In the genomic region with DNA sequence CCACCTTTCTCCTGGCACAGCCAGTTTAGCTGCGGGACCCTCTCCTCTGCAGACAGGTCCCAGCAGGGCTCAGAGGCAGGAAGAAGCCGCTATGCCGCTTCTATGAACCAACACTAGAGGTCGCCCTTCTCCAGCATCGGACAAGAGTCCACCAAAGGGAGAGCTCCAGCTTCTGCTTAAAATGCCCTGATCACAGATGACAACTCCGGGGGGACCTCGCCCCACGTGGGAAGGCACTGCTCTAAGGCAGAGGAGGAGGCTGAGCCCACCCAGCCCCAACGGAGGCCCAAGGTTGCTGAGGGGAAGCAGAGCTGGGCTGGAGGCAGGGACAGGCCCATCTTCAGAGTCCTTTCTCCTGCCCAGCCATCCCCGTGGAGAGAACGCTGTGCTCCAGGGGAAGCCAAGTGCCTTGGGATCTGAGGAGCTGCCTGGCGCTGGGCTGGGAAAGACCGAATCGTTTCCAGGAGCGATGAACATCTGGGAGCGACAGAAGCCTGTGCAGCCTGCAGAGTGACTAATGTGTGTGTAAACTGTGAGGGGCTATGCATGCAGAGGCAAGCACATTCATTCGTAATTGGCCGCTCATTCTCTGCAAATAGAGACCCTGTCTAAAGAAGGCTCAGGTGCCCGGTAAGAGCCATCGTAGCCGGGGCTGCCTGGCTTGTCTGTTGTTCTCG, we compare ENCODE assay signal across 8 cellular contexts. TPM values are rescaled to one million over a fixed set of nuclear protein-coding genes. Genes with fewer than 3 reads are reported as not detected.
DNase-seq lines count a peak whose midpoint lies in the region; ATAC-seq, FAIRE-seq and TF ChIP-seq lines count a peak whose summit lies in the region.

No MANE protein-coding gene starts in this region.

- peak overlapping the region; percentile 42 for H3K9ac ChIP-seq in adipocyte (ENCODE audit: low read length)

- H3K4me3 ChIP-seq in H7 (ENCODE audit: insufficient read depth, low read depth, low read length) = peak overlapping the region; percentile 28
- no peak overlapping the region for H3K4me3 ChIP-seq in Peyer's patch
- no peak overlapping the region for H3K4me3 ChIP-seq in adipocyte (ENCODE audit: low read length)
- no peak overlapping the region for H3K4me3 ChIP-seq in gastrocnemius medialis

- H3K27me3 ChIP-seq in H7 (ENCODE audit: control insufficient read depth, insufficient read depth, low read length) (no peaks in the 10 kb centered on the region), Peyer's patch (no peaks in the 10 kb centered on the region), adipocyte (replicated peaks; ENCODE audit: control insufficient read depth, insufficient read depth, low read length) (no peaks in the 10 kb centered on the region), gastrocnemius medialis (no peaks in the 10 kb centered on the region)

- intact Hi-C loops in left ventricle myocardium superior (cut with micrococcal nuclease) (no loop called here), gastrocnemius medialis (cut with DNase I; ENCODE audit: low total_unique reads) (no loop called here)

- in situ Hi-C loops in gastrocnemius medialis (cut with MboI; ENCODE audit: low sequenced_read_pairs in 4 of 4) = loop anchor here in 2 of 4 donors (25.0 kb wide), 1 partner anchor 88 kb away; no protein-coding TSS in a partner anchor

- ATAC-seq in left ventricle myocardium superior = peak; percentile 86
- peak; percentile 86 for ATAC-seq in gastrocnemius medialis

- TF ChIP-seq POLR2A in Peyer's patch (IDR thresholded peaks at IDR 0.05) = no peak
- TF ChIP-seq POLR2A in gastrocnemius medialis (IDR thresholded peaks at IDR 0.05) = no peak

- FAIRE-seq in D721Med (lab: Jason Lieb, UNC) = no peak

- no peaks in the 10 kb centered on the region for H3K36me3 ChIP-seq in H7 (replicated peaks; ENCODE audit: control insufficient read depth, insufficient read depth, low read length)
- peaks cover 0 to 8% (median 0%) of the 10 kb centered on the region in 3 donors for H3K36me3 ChIP-seq in Peyer's patch
- H3K36me3 ChIP-seq in adipocyte (ENCODE audit: control insufficient read depth, insufficient read depth, low read length, severe bottlenecking) = peaks cover 4% of the 10 kb centered on the region
- no peaks in the 10 kb centered on the region for H3K36me3 ChIP-seq in gastrocnemius medialis

- H3K9me3 ChIP-seq in Peyer's patch = no peaks in the 10 kb centered on the region
- H3K9me3 ChIP-seq in adipocyte (ENCODE audit: control insufficient read depth, low read length) = no peaks in the 10 kb centered on the region
- H3K9me3 ChIP-seq in gastrocnemius medialis = no peaks in the 10 kb centered on the region

- H3K4me1 ChIP-seq in Peyer's patch (peaks cover 0 to 38% (median 5%) of the 10 kb centered on the region in 4 donors), adipocyte (ENCODE audit: control insufficient read depth, insufficient read depth, low read length) (peaks cover 6% of the 10 kb centered on the region), gastrocnemius medialis (no peaks in the 10 kb centered on the region)

- H3K27ac ChIP-seq in Peyer's patch (peak overlapping the region in 2 of 4 donors; percentile 84 to 86), gastrocnemius medialis (no peak overlapping the region)

- TF ChIP-seq CTCF in D721Med (IDR thresholded peaks at IDR 0.05; ENCODE audit: insufficient read depth, missing control alignments) = peak; percentile 87
- peak; percentile 48 to 94 (median 82) for TF ChIP-seq CTCF in Peyer's patch (IDR thresholded peaks at IDR 0.05)
- peak; percentile 62 to 91 (median 80) for TF ChIP-seq CTCF in gastrocnemius medialis (IDR thresholded peaks at IDR 0.05 in 4 of 5, conservative IDR thresholded peaks at IDR 0.05 in 1 of 5)

- DNase-seq in D721Med (ENCODE audit: insufficient read length, low spot score) = peak; percentile 68
- peak; percentile 92 for DNase-seq in H7
- peak; percentile 66 to 89 (median 77) for DNase-seq in Peyer's patch
- peak; percentile 89 for DNase-seq in adipocyte (ENCODE audit: low read depth)
- peak; percentile 70 for DNase-seq in left ventricle myocardium superior
- DNase-seq in gastrocnemius medialis = peak; percentile 27 to 54
- DNase-seq in NCI-H1436 (lab: John Stamatoyannopoulos, UW) = no peak
- DNase-seq in SHP77 (lab: John Stamatoyannopoulos, UW) = no peak

RNA-seq across cellular contexts. Expression of gene BDH1, which starts 43.5 kb away (rescaled TPM):
- total RNA-seq in H7 (2014; rRNA removed; shearing (Covaris generic)) = 25.3 and 25.7 TPM in 2 replicates
- total RNA-seq in Peyer's patch (100 to 1,000 TPM; 120 to 269 (median 163) TPM), left ventricle myocardium superior (56.3 TPM), gastrocnemius medialis (1 to 10 TPM; 7.1 to 9.5 (median 8.9) TPM)

Comparison
In these comparisons a context has a peak if more than half of its experiments do, and no peak if none do; other contexts are left out.
1. DNase-seq: peak in D721Med (single experiment), H7 (single experiment), Peyer's patch (3 of 3), adipocyte (single experiment), left ventricle myocardium superior (single experiment) and gastrocnemius medialis (2 of 2); none in NCI-H1436 (single experiment) and SHP77 (0 of 2).
2. Peak in every context shown above with its lines, with median percentiles within 50 percentile points of each other: CTCF ChIP-seq.